ENCODE assay signal across 17 cellular contexts in genomic region chr1:24673336-24673735, GRCh38. TPM values are rescaled to one million over a fixed set of nuclear protein-coding genes. Genes with fewer than 3 reads are reported as not detected.
A peak's percentile ranks its signal among the peaks of the same experiment; 100 is the strongest.
DNase-seq lines count a peak whose midpoint lies in the region; ATAC-seq and TF ChIP-seq lines count a peak whose summit lies in the region.
"Had no signal": no experiment of that assay in that cellular context is flagged by ENCODE, and none has a peak within 500 bp of the region (broad histone marks: within the 10 kb centered on the region; RNA-seq: fewer than 3 reads in every experiment).

No MANE protein-coding gene starts in this region.

- CTCF ChIA-PET in PC-3 (lab: Charles Lee), result no interaction called here

- H3F3A ChIP-seq in PC-3 (ENCODE audit: low read length, unreplicated experiment), result no peaks in the 10 kb centered on the region

- H3K9ac ChIP-seq in adipocyte (ENCODE audit: low read length), result no peak overlapping the region
- no peak overlapping the region for H3K9ac ChIP-seq in PC-3 (ENCODE audit: low read length)

- H3K9me3 ChIP-seq in adipocyte (ENCODE audit: control insufficient read depth, low read length) (no peaks in the 10 kb centered on the region), vagina (no peaks in the 10 kb centered on the region), PC-3 (ENCODE audit: low read length) (no peaks in the 10 kb centered on the region)
- H3K9me3 ChIP-seq: heart left ventricle had no signal

- H3K79me2 ChIP-seq in PC-3 (ENCODE audit: low read length), result no peaks in the 10 kb centered on the region

- no TSS peak for BruUV-seq in PC-3 (replicated peaks; lab: Mats Ljungman, UMichigan)

- no peak for TF ChIP-seq CTCF in foreskin fibroblast (IDR thresholded peaks at IDR 0.05; ENCODE audit: low read depth, low read length)
- TF ChIP-seq CTCF in vagina (IDR thresholded peaks at IDR 0.05), result no peak
- TF ChIP-seq CTCF in PC-3 (conservative IDR thresholded peaks at IDR 0.05; ENCODE audit: low read depth, low read length), result no peak

- peaks cover 8% of the 10 kb centered on the region for H3K4me1 Mint-ChIP-seq in activated T-cell treated with anti-CD3 and anti-CD28 coated beads, Interleukin-2, amount 50 U/mL, for 72 hours (ENCODE audit: low read depth)
- peaks cover 6% of the 10 kb centered on the region for H3K4me1 Mint-ChIP-seq in stimulated activated effector memory CD8-positive, alpha-beta T cell treated with anti-CD3 and anti-CD28 coated beads, Interleukin-12 subunit alpha, Interleukin-12 subunit beta, amount 100 ng/mL, for 72 hours

- no peak overlapping the region for H2AFZ ChIP-seq in PC-3 (ENCODE audit: low read length)

- peaks cover 12 to 55% of the 10 kb centered on the region in 2 donors for H3K36me3 Mint-ChIP-seq in activated T-cell treated with anti-CD3 and anti-CD28 coated beads, Interleukin-2, amount 50 U/mL, for 72 hours (ENCODE audit: insufficient read depth in 2 of 2)
- H3K36me3 Mint-ChIP-seq in stimulated activated effector memory CD8-positive, alpha-beta T cell treated with anti-CD3 and anti-CD28 coated beads, Interleukin-12 subunit alpha, Interleukin-12 subunit beta, amount 100 ng/mL, for 72 hours, result peaks cover 100% of the 10 kb centered on the region

- TF ChIP-seq POLR2A in vagina (IDR thresholded peaks at IDR 0.05), result no peak

- POLR2A ChIA-PET in PC-3 (lab: Charles Lee; ENCODE audit: unreplicated experiment), result no interaction called here

- no peaks in the 10 kb centered on the region for H3K9me2 ChIP-seq in PC-3 (replicated peaks; ENCODE audit: low read length)

- H3K27me3 ChIP-seq in adipocyte (replicated peaks; ENCODE audit: control insufficient read depth, insufficient read depth, low read length), result no peaks in the 10 kb centered on the region
- no peaks in the 10 kb centered on the region for H3K27me3 ChIP-seq in vagina
- H3K27me3 ChIP-seq in PC-3 (ENCODE audit: low read length), result no peaks in the 10 kb centered on the region
- H3K27me3 ChIP-seq: heart left ventricle had no signal

- no peak overlapping the region for H3K27ac ChIP-seq in vagina
- no peak overlapping the region for H3K27ac ChIP-seq in PC-3 (ENCODE audit: low read length)
- H3K27ac ChIP-seq: heart left ventricle had no signal

- H3K27me3 Mint-ChIP-seq in activated T-cell treated with anti-CD3 and anti-CD28 coated beads, Interleukin-2, amount 50 U/mL, for 72 hours (ENCODE audit: low read depth), result no peaks in the 10 kb centered on the region
- H3K27me3 Mint-ChIP-seq: activated naive CD8-positive, alpha-beta T cell treated with anti-CD3 and anti-CD28 coated beads, Interleukin-2, amount 50 U/mL, for 24 hours; stimulated activated naive B cell treated with anti-CD40 and anti-IgM and Interleukin-4, amounts not matched to agents 10 μg/mL and 1 μg/mL and 100 μg/mL, for 72 hours had no signal

- no peaks in the 10 kb centered on the region for H4K20me1 ChIP-seq in PC-3 (ENCODE audit: low read length)

- H3K36me3 ChIP-seq in adipocyte (ENCODE audit: control insufficient read depth, insufficient read depth, low read length, severe bottlenecking) (peaks cover 64% of the 10 kb centered on the region), vagina (peaks cover 3 to 58% of the 10 kb centered on the region in 2 donors), PC-3 (ENCODE audit: low read depth, low read length) (peaks cover 75% of the 10 kb centered on the region)

- H3K27ac Mint-ChIP-seq in activated T-cell treated with anti-CD3 and anti-CD28 coated beads, Interleukin-2, amount 50 U/mL, for 72 hours, result peak overlapping the region; percentile 92
- peak overlapping the region; percentile 68 for H3K27ac Mint-ChIP-seq in stimulated activated effector memory CD8-positive, alpha-beta T cell treated with anti-CD3 and anti-CD28 coated beads, Interleukin-12 subunit alpha, Interleukin-12 subunit beta, amount 100 ng/mL, for 72 hours
- H3K27ac Mint-ChIP-seq: activated naive CD8-positive, alpha-beta T cell treated with anti-CD3 and anti-CD28 coated beads, Interleukin-2, amount 50 U/mL, for 24 hours; stimulated activated naive B cell treated with anti-CD40 and anti-IgM and Interleukin-4, amounts not matched to agents 10 μg/mL and 1 μg/mL and 100 μg/mL, for 72 hours had no signal

- no peak overlapping the region for H3K4me3 Mint-ChIP-seq in activated T-cell treated with anti-CD3 and anti-CD28 coated beads, Interleukin-2, amount 50 U/mL, for 72 hours
- H3K4me3 Mint-ChIP-seq in stimulated activated effector memory CD8-positive, alpha-beta T cell treated with anti-CD3 and anti-CD28 coated beads, Interleukin-12 subunit alpha, Interleukin-12 subunit beta, amount 100 ng/mL, for 72 hours, result no peak overlapping the region
- H3K4me3 Mint-ChIP-seq: activated naive CD8-positive, alpha-beta T cell treated with anti-CD3 and anti-CD28 coated beads, Interleukin-2, amount 50 U/mL, for 24 hours; stimulated activated naive B cell treated with anti-CD40 and anti-IgM and Interleukin-4, amounts not matched to agents 10 μg/mL and 1 μg/mL and 100 μg/mL, for 72 hours had no signal

- H3K4me3 ChIP-seq in adipocyte (ENCODE audit: low read length) (no peak overlapping the region), foreskin fibroblast (ENCODE audit: low read depth in 1 of 2, low read length in 2 of 2) (no peak overlapping the region), vagina (no peak overlapping the region), PC-3 (ENCODE audit: low read length) (no peak overlapping the region)
- H3K4me3 ChIP-seq: heart left ventricle, skin epidermis had no signal

- no peak overlapping the region for H3K4me2 ChIP-seq in PC-3 (ENCODE audit: low read length)

- intact Hi-C loops in vagina (cut with DNase I), result no loop called here
- intact Hi-C loops in PC-3 (cut with micrococcal nuclease), result no loop called here

- no peak for ATAC-seq in activated T-cell treated with anti-CD3 and anti-CD28 coated beads, Interleukin-2, amount 50 U/mL, for 72 hours (replicated peaks in 1 of 2)
- no peak for ATAC-seq in stimulated activated effector memory CD8-positive, alpha-beta T cell treated with anti-CD3 and anti-CD28 coated beads, Interleukin-12 subunit alpha, Interleukin-12 subunit beta, amount 100 ng/mL, for 72 hours
- ATAC-seq in PC-3, result no peak
- ATAC-seq: activated naive CD8-positive, alpha-beta T cell treated with anti-CD3 and anti-CD28 coated beads, Interleukin-2, amount 50 U/mL, for 24 hours; heart left ventricle; stimulated activated naive B cell treated with anti-CD40 and anti-IgM and Interleukin-4, amounts not matched to agents 10 μg/mL and 1 μg/mL and 100 μg/mL, for 72 hours had no signal

- H3K4me1 ChIP-seq in adipocyte (ENCODE audit: control insufficient read depth, insufficient read depth, low read length) (peaks cover 11% of the 10 kb centered on the region), vagina (no peaks in the 10 kb centered on the region), PC-3 (ENCODE audit: insufficient read depth, low read length) (peaks cover 2% of the 10 kb centered on the region; the same call in 1 of the 2 replicates)

- no peaks in the 10 kb centered on the region for H3K9me3 Mint-ChIP-seq in activated T-cell treated with anti-CD3 and anti-CD28 coated beads, Interleukin-2, amount 50 U/mL, for 72 hours
- H3K9me3 Mint-ChIP-seq in stimulated activated effector memory CD8-positive, alpha-beta T cell treated with anti-CD3 and anti-CD28 coated beads, Interleukin-12 subunit alpha, Interleukin-12 subunit beta, amount 100 ng/mL, for 72 hours, result no peaks in the 10 kb centered on the region
- H3K9me3 Mint-ChIP-seq: activated naive CD8-positive, alpha-beta T cell treated with anti-CD3 and anti-CD28 coated beads, Interleukin-2, amount 50 U/mL, for 24 hours; stimulated activated naive B cell treated with anti-CD40 and anti-IgM and Interleukin-4, amounts not matched to agents 10 μg/mL and 1 μg/mL and 100 μg/mL, for 72 hours had no signal

- no peak for DNase-seq in activated T-cell treated with anti-CD3 and anti-CD28 coated beads, Interleukin-2, amount 50 U/mL, for 72 hours
- no peak for DNase-seq in activated T-cell treated with anti-CD3 and anti-CD28 coated beads, Interleukin-2, amount 50 U/mL, for 1 hour
- peak; percentile 42 for DNase-seq in adipocyte (ENCODE audit: low read depth)
- peak; percentile 9 to 47 for DNase-seq in foreskin fibroblast
- DNase-seq in stimulated activated effector memory CD8-positive, alpha-beta T cell treated with anti-CD3 and anti-CD28 coated beads, Interleukin-12 subunit alpha, Interleukin-12 subunit beta, amount 100 ng/mL, for 72 hours (ENCODE audit: low spot score in 2 of 2), result no peak
- no peak for DNase-seq in vagina (ENCODE audit: extremely low spot score in 2 of 2)
- no peak for DNase-seq in PC-3
- no peak for DNase-seq in SKM-1 treated with dmso at 0.1 percent for 144 hours (lab: John Stamatoyannopoulos, UW; ENCODE audit: unreplicated experiment)
- DNase-seq: activated CD4-positive, alpha-beta T cell treated with anti-CD3 and anti-CD28 coated beads for 1 hour; activated naive CD8-positive, alpha-beta T cell treated with anti-CD3 and anti-CD28 coated beads, Interleukin-2, amount 50 U/mL, for 24 hours; activated T-cell treated with anti-CD3 and anti-CD28 coated beads, Interleukin-2, amount 50 U/mL, for 48 hours; Calu3; heart left ventricle; NCI-H774; stimulated activated naive B cell treated with anti-CD40 and anti-IgM and Interleukin-4, amounts not matched to agents 10 μg/mL and 1 μg/mL and 100 μg/mL, for 72 hours; T-helper 2 cell had no signal

RNA-seq across cellular contexts. Expression of gene SRRM1, which starts 30.2 kb away (rescaled TPM):
- total RNA-seq in activated T-cell treated with anti-CD3 and anti-CD28 coated beads, Interleukin-2, amount 50 U/mL, for 72 hours, result 100 to 1,000 TPM; 187 to 223 TPM
- total RNA-seq in vagina (93.1 TPM), PC-3 (2014; rRNA removed) (30.7 and 51.3 TPM in 2 replicates)

Comparison
In these comparisons a context has a peak if more than half of its experiments do, and no peak if none do; other contexts are left out.
1. DNase-seq: peak in adipocyte (single experiment) and foreskin fibroblast (2 of 2); none in activated T-cell treated with anti-CD3 and anti-CD28 coated beads, Interleukin-2, amount 50 U/mL, for 72 hours (0 of 2), activated T-cell treated with anti-CD3 and anti-CD28 coated beads, Interleukin-2, amount 50 U/mL, for 1 hour (single experiment), stimulated activated effector memory CD8-positive, alpha-beta T cell treated with anti-CD3 and anti-CD28 coated beads, Interleukin-12 subunit alpha, Interleukin-12 subunit beta, amount 100 ng/mL, for 72 hours (0 of 2), vagina (0 of 2), PC-3 (single experiment) and SKM-1 treated with dmso at 0.1 percent for 144 hours (single experiment).